In genomic region chr2:235911125-235911524, GRCh38 we compare ENCODE assay signal across 2 cellular contexts.
TF ChIP-seq lines count a peak whose summit lies in the region.

No MANE protein-coding gene starts in this region.

TF ChIP-seq in GM23338, 12 proteins besides CTCF, POLR2A, EP300 and RAD21:
- TF ChIP-seq ZNF462 (CRISPR knock-in tag; IDR thresholded peaks at IDR 0.05) = no peak
- no peak for TF ChIP-seq NANOG (IDR thresholded peaks at IDR 0.05; ENCODE audit: borderline replicate concordance)
- TF ChIP-seq POLR2AphosphoS5 (IDR thresholded peaks at IDR 0.05; ENCODE audit: low read depth) = no peak
- TF ChIP-seq ZNF114 (CRISPR knock-in tag; IDR thresholded peaks at IDR 0.05) = no peak
- TF ChIP-seq, protein P1, sequence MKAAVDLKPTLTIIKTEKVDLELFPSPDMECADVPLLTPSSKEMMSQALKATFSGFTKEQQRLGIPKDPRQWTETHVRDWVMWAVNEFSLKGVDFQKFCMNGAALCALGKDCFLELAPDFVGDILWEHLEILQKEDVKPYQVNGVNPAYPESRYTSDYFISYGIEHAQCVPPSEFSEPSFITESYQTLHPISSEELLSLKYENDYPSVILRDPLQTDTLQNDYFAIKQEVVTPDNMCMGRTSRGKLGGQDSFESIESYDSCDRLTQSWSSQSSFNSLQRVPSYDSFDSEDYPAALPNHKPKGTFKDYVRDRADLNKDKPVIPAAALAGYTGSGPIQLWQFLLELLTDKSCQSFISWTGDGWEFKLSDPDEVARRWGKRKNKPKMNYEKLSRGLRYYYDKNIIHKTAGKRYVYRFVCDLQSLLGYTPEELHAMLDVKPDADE (IDR thresholded peaks at IDR 0.05) = no peak
- TF ChIP-seq EZH2 (IDR thresholded peaks at IDR 0.05; ENCODE audit: low read depth, unreplicated experiment) = no peak
- no peak for TF ChIP-seq ZNF331 (CRISPR knock-in tag; IDR thresholded peaks at IDR 0.05; ENCODE audit: low read depth)
- no peak for TF ChIP-seq CREB1 (CRISPR knock-in tag; IDR thresholded peaks at IDR 0.05; ENCODE audit: low read depth)
- no peak for TF ChIP-seq REST (IDR thresholded peaks at IDR 0.05; ENCODE audit: unreplicated experiment)
- no peak for TF ChIP-seq EZH2phosphoT487 (IDR thresholded peaks at IDR 0.05; ENCODE audit: unreplicated experiment)
- no peak for TF ChIP-seq STAT1 (IDR thresholded peaks at IDR 0.05; ENCODE audit: unreplicated experiment)
- TF ChIP-seq JUNB (IDR thresholded peaks at IDR 0.05; ENCODE audit: unreplicated experiment) = no peak

TF ChIP-seq in HEK293, 187 proteins besides CTCF, POLR2A, EP300 and RAD21 (continued from another document):
- TF ChIP-seq ZNF510 (tag by site-specific recombination; IDR thresholded peaks at IDR 0.05; ENCODE audit: insufficient replicate concordance) (no peak), ZNF10 (tag by site-specific recombination; IDR thresholded peaks at IDR 0.05) (no peak)
